14 cellular contexts compared by ENCODE assay signal in the genomic region with DNA sequence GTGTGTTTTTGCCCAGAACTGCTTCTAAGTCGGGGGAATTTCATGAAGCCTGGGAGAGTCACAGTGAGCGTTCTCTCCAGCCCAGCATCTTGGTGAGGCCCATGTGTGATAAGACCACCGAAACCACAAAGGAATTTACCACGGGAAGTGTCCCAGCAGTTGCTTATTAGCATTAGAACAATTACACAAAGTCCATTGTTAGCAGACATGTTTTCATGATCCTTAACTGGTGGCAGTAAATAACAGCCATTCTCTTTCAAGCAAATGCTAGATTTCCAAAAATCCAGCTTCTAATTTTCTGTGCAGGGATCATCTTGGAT.
"Had no signal": no experiment of that assay in that cellular context is flagged by ENCODE, and none has a peak within 500 bp of the region (broad histone marks: within the 10 kb centered on the region; RNA-seq: fewer than 3 reads in every experiment).

No MANE protein-coding gene starts in this region.

- ATAC-seq: activated T-helper 17 cell treated with anti-CD3 and anti-CD28 coated beads, Interleukin-2, amount 50 U/mL, for 72 hours; foreskin keratinocyte; stimulated activated naive B cell treated with anti-CD40 and anti-IgM and Interleukin-4, amounts not matched to agents 10 μg/mL and 1 μg/mL and 100 μg/mL, for 72 hours had no signal

- H3K27ac ChIP-seq: foreskin keratinocyte, neutrophil, thyroid gland had no signal

- H3K9me3 ChIP-seq: neutrophil, thyroid gland had no signal

- H3K27me3 ChIP-seq: thyroid gland had no signal

- H3K27ac Mint-ChIP-seq: activated T-helper 17 cell treated with anti-CD3 and anti-CD28 coated beads, Interleukin-2, amount 50 U/mL, for 72 hours had no signal

- H3K4me3 ChIP-seq: thyroid gland had no signal

- H3K27me3 Mint-ChIP-seq: activated T-helper 17 cell treated with anti-CD3 and anti-CD28 coated beads, Interleukin-2, amount 50 U/mL, for 72 hours had no signal

- H3K36me3 ChIP-seq: neutrophil, thyroid gland had no signal

- DNase-seq: activated CD4-positive, CD25-positive, alpha-beta regulatory T cell treated with anti-CD3 and anti-CD28 coated beads, Interleukin-2, amount 50 U/mL, for 72 hours; activated naive CD4-positive, alpha-beta T cell treated with Interleukin-2 at 50 U/mL for 16 hours; activated T-cell treated with anti-CD3 and anti-CD28 coated beads for 4 hours; effector CD8-positive, alpha-beta T cell; foreskin keratinocyte; glutamatergic neuron; immature natural killer cell; posterior cingulate gyrus; retina; stimulated activated CD4-positive, alpha-beta T cell treated with anti-CD3 and anti-CD28 coated beads, Interleukin-2, amount 100 ng/mL, for 48 hours; stimulated activated naive B cell treated with anti-CD40 and anti-IgM and Interleukin-4, amounts not matched to agents 10 μg/mL and 1 μg/mL and 100 μg/mL, for 72 hours; thyroid gland had no signal

- H3K4me3 Mint-ChIP-seq: activated T-helper 17 cell treated with anti-CD3 and anti-CD28 coated beads, Interleukin-2, amount 50 U/mL, for 72 hours; immature natural killer cell; stimulated activated naive B cell treated with anti-CD40 and anti-IgM and Interleukin-4, amounts not matched to agents 10 μg/mL and 1 μg/mL and 100 μg/mL, for 72 hours had no signal

- H3K9me3 Mint-ChIP-seq: activated T-helper 17 cell treated with anti-CD3 and anti-CD28 coated beads, Interleukin-2, amount 50 U/mL, for 72 hours; immature natural killer cell; stimulated activated naive B cell treated with anti-CD40 and anti-IgM and Interleukin-4, amounts not matched to agents 10 μg/mL and 1 μg/mL and 100 μg/mL, for 72 hours had no signal

- H3K4me1 ChIP-seq: foreskin keratinocyte, thyroid gland had no signal
